In the genomic region with DNA sequence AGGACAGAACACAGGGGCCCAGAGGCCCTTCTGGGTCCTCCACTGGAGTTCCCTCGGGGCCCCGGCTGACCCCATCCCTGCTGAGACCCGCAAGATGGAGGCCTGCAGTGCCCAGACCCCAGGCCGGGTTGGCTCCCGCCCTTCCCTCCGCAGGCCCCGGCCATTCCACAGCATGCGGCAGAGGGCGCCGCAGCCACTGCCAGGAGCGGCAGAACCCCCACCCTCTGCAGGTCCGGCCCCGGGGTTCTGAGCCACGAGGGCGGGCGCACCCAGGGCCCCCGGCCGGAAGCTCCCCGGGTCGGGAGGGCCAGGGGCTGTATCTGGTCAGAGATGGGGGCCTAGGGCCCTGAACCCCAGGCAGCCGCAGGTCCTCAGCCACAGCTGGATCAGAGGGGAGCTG, we compare ENCODE assay signal across 8 cellular contexts. TPM values are rescaled to one million over a fixed set of nuclear protein-coding genes. Genes with fewer than 3 reads are reported as not detected.
DNase-seq lines count a peak whose midpoint lies in the region; ATAC-seq and TF ChIP-seq lines count a peak whose summit lies in the region.
"Had no signal": no experiment of that assay in that cellular context is flagged by ENCODE, and none has a peak within 500 bp of the region (broad histone marks: within the 10 kb centered on the region; RNA-seq: fewer than 3 reads in every experiment).

No MANE protein-coding gene starts in this region.

- POLR2A ChIA-PET in HCT116 (lab: Charles Lee) = interaction anchor here (0.6 kb wide), 1 partner anchor 182 kb away, joined by 3 read pairs; no protein-coding TSS in a partner anchor

- H3K4me3 Mint-ChIP-seq in activated CD4-positive, alpha-beta T cell treated with anti-CD3 and anti-CD28 coated beads, Interleukin-2, amount 10 ng/mL, durations not matched to agents 24 days and 14 days = no peak overlapping the region

- intact Hi-C loops in HCT116 (cut with micrococcal nuclease) = no loop called here
- intact Hi-C loops in activated CD4-positive, alpha-beta T cell treated with anti-CD3 and anti-CD28 coated beads, Interleukin-2, amount 10 ng/mL, durations not matched to agents 24 days and 14 days (cut with micrococcal nuclease) = loop anchor here (2.0 kb wide), 1 partner anchor 68 kb away; no protein-coding TSS in a partner anchor

- no peak overlapping the region for H3K27ac Mint-ChIP-seq in activated CD4-positive, alpha-beta T cell treated with anti-CD3 and anti-CD28 coated beads, Interleukin-2, amount 10 ng/mL, durations not matched to agents 24 days and 14 days

- peak; percentile 89 for ATAC-seq in HCT116
- ATAC-seq in GM21528 (IDR thresholded peaks at IDR 0.05; ENCODE audit: low FRiP score, unreplicated experiment) = no peak

- no peak overlapping the region for H3K4me3 ChIP-seq in HCT116 (replicated peaks in 1 of 2; ENCODE audit: low read depth in 1 of 2, low read length in 2 of 2)
- H3K4me3 ChIP-seq in fibroblast of lung (replicated peaks in 1 of 4; ENCODE audit: control extremely low read depth in 1 of 4, insufficient read depth in 1 of 4, low read depth in 3 of 4, low read length in 4 of 4) = no peak overlapping the region
- H3K4me3 ChIP-seq: SK-N-MC had no signal

- RAD21 ChIA-PET in HCT116 (lab: Charles Lee; ENCODE audit: low non-redundant PET in 1 of 2, low total read pairs in 2 of 2, uncharacterized antibody in 2 of 2, unreplicated experiment in 2 of 2) = no interaction called here

- H3K36me3 ChIP-seq in HCT116 (ENCODE audit: control insufficient read depth in 1 of 2, insufficient read depth in 2 of 2, low read length in 2 of 2) (no peaks in the 10 kb centered on the region), fibroblast of lung (ENCODE audit: control insufficient read depth, insufficient read depth, low read length) (no peaks in the 10 kb centered on the region)

- peak overlapping the region; percentile 26; the same call in 1 of the 2 replicates for H3K4me2 ChIP-seq in HCT116 (ENCODE audit: low read length)
- H3K4me2 ChIP-seq in fibroblast of lung (ENCODE audit: extremely low read depth, insufficient read depth, low read length) = no peak overlapping the region

- no peaks in the 10 kb centered on the region for H3K9me3 Mint-ChIP-seq in activated CD4-positive, alpha-beta T cell treated with anti-CD3 and anti-CD28 coated beads, Interleukin-2, amount 10 ng/mL, durations not matched to agents 24 days and 14 days

- TF ChIP-seq POLR2A in HCT116 (IDR thresholded peaks at IDR 0.05; ENCODE audit: borderline replicate concordance, extremely low read depth, insufficient read depth, insufficient read length) = no peak

- no peaks in the 10 kb centered on the region for H3K27me3 Mint-ChIP-seq in activated CD4-positive, alpha-beta T cell treated with anti-CD3 and anti-CD28 coated beads, Interleukin-2, amount 10 ng/mL, durations not matched to agents 24 days and 14 days

- H3K27ac ChIP-seq in HCT116 (ENCODE audit: low read depth, low read length) (no peak overlapping the region; the same call in 1 of the 2 replicates), fibroblast of lung (ENCODE audit: insufficient read depth, low read length) (no peak overlapping the region)
- H3K27ac ChIP-seq: SK-N-MC had no signal

- H3K36me3 Mint-ChIP-seq in activated CD4-positive, alpha-beta T cell treated with anti-CD3 and anti-CD28 coated beads, Interleukin-2, amount 10 ng/mL, durations not matched to agents 24 days and 14 days (ENCODE audit: low read depth) = no peaks in the 10 kb centered on the region

- CTCF ChIA-PET in HCT116 (lab: Charles Lee) = no interaction called here

- H3K27me3 ChIP-seq in HCT116 (ENCODE audit: insufficient read depth, low read length) (no peaks in the 10 kb centered on the region), fibroblast of lung (ENCODE audit: control insufficient read depth, insufficient read depth, low read length) (no peaks in the 10 kb centered on the region)

- no peak for DNase-seq in HCT116 (ENCODE audit: low read depth, low spot score)
- peak; percentile 86 for DNase-seq in activated CD4-positive, alpha-beta T cell treated with anti-CD3 and anti-CD28 coated beads, Interleukin-2, amount 10 ng/mL, durations not matched to agents 24 days and 14 days
- peak in 1 of 2 donors; percentile 10 for DNase-seq in fibroblast of lung (ENCODE audit: low read depth in 2 of 2)
- DNase-seq in stimulated activated CD4-positive, alpha-beta T cell treated with anti-CD3 and anti-CD28 coated beads, TNF-alpha, amount 100 ng/mL, for 48 hours (ENCODE audit: low read depth in 3 of 3) = peak in 2 of 3 donors; percentile 40 to 50
- no peak for DNase-seq in mucosa of gallbladder (ENCODE audit: low spot score)
- DNase-seq in HK-2 (ENCODE audit: unreplicated experiment) = no peak

- H3K79me2 ChIP-seq in HCT116 (ENCODE audit: insufficient read depth, low read length) (no peaks in the 10 kb centered on the region), fibroblast of lung (ENCODE audit: control insufficient read depth, insufficient read depth, low read length) (no peaks in the 10 kb centered on the region)

- peak overlapping the region; percentile 13 for H3K9ac ChIP-seq in HCT116 (ENCODE audit: low read length)
- H3K9ac ChIP-seq in fibroblast of lung (ENCODE audit: insufficient read depth, low read length) = no peak overlapping the region

- H2AFZ ChIP-seq in HCT116 (ENCODE audit: low read depth, low read length, poor library complexity, severe bottlenecking) (no peak overlapping the region), fibroblast of lung (ENCODE audit: low read length) (no peak overlapping the region)

- peak; percentile 57 to 59 (median 58); a peak in 5 of 6 replicates for TF ChIP-seq CTCF in HCT116 (IDR thresholded peaks at IDR 0.05 in 2 of 3, conservative IDR thresholded peaks at IDR 0.05 in 1 of 3; ENCODE audit: borderline replicate concordance in 1 of 3, insufficient read depth in 1 of 3, low read depth in 2 of 3, low read length in 2 of 3)
- peak; percentile 10 to 23 for TF ChIP-seq CTCF in fibroblast of lung (conservative IDR thresholded peaks at IDR 0.05 in 1 of 2, IDR thresholded peaks at IDR 0.05 in 1 of 2; ENCODE audit: low read depth in 1 of 2, low read length in 2 of 2)

- H3K9me2 ChIP-seq in HCT116 (ENCODE audit: insufficient read depth) = no peaks in the 10 kb centered on the region

- H3K4me1 ChIP-seq in HCT116 (ENCODE audit: control insufficient read depth in 1 of 2, insufficient read depth in 2 of 2, low read length in 2 of 2) = peaks cover 0 to 12% of the 10 kb centered on the region in 2 experiments; a peak in 2 of 4 replicates
- H3K4me1 ChIP-seq in fibroblast of lung (ENCODE audit: control insufficient read depth, extremely low read depth, insufficient read depth, low read length) = no peaks in the 10 kb centered on the region

- H3K4me1 Mint-ChIP-seq in activated CD4-positive, alpha-beta T cell treated with anti-CD3 and anti-CD28 coated beads, Interleukin-2, amount 10 ng/mL, durations not matched to agents 24 days and 14 days = no peaks in the 10 kb centered on the region

- BruUV-seq in HCT116 (replicated peaks; lab: Mats Ljungman, UMichigan) = no TSS peak

- no peaks in the 10 kb centered on the region for H4K20me1 ChIP-seq in HCT116 (ENCODE audit: insufficient read depth)
- H4K20me1 ChIP-seq in fibroblast of lung (ENCODE audit: control insufficient read depth, extremely low read depth, insufficient read depth, low read length) = no peaks in the 10 kb centered on the region

- H3K9me3 ChIP-seq in HCT116 (ENCODE audit: control insufficient read depth in 1 of 2, insufficient read depth in 1 of 2, low read depth in 1 of 2, low read length in 2 of 2) (no peaks in the 10 kb centered on the region), fibroblast of lung (ENCODE audit: control insufficient read depth, insufficient read depth, low read depth, low read length) (no peaks in the 10 kb centered on the region)

- peak; percentile 70 for TF ChIP-seq RAD21 in HCT116 (IDR thresholded peaks at IDR 0.05; ENCODE audit: low read depth)

RNA-seq across cellular contexts. Expression of a gene that starts 2.4 kb away (rescaled TPM):
- total RNA-seq in HCT116 (2021; ENCODE audit: unreplicated experiment) = not detected
- not detected in 2 replicates for polyA plus RNA-seq in HCT116 (2012)
- total RNA-seq in activated CD4-positive, alpha-beta T cell treated with anti-CD3 and anti-CD28 coated beads, Interleukin-2, amount 10 ng/mL, durations not matched to agents 24 days and 14 days = not detected in 2 replicates
- total RNA-seq in fibroblast of lung = not detected in 2 replicates
- polyA plus RNA-seq in fibroblast of lung = not detected in 2 replicates
- not detected in 2 replicates for polyA plus RNA-seq in fibroblast of lung (2012)
- not detected in 2 replicates for polyA minus RNA-seq in fibroblast of lung (ENCODE audit: low replicate concordance)
- total RNA-seq in mucosa of gallbladder = not detected

RNA-seq across cellular contexts. Expression of a gene that starts 8.0 kb away (rescaled TPM):
- total RNA-seq in HCT116 (2021; ENCODE audit: unreplicated experiment) (22.6 TPM), fibroblast of lung (11.9 and 15.2 TPM in 2 replicates), mucosa of gallbladder (8.7 TPM)
- polyA plus RNA-seq in HCT116 (2012) = 25.2 and 26.8 TPM in 2 replicates
- 22.3 and 24.6 TPM in 2 replicates for total RNA-seq in activated CD4-positive, alpha-beta T cell treated with anti-CD3 and anti-CD28 coated beads, Interleukin-2, amount 10 ng/mL, durations not matched to agents 24 days and 14 days
- 13.3 and 15.7 TPM in 2 replicates for polyA plus RNA-seq in fibroblast of lung
- 9.7 and 17.9 TPM in 2 replicates for polyA plus RNA-seq in fibroblast of lung (2012)
- polyA minus RNA-seq in fibroblast of lung (ENCODE audit: low replicate concordance) = 4.3 and 6.0 TPM in 2 replicates

RNA-seq across cellular contexts. Expression of a gene that starts 14.0 kb away (rescaled TPM):
- total RNA-seq in HCT116 (2021; ENCODE audit: unreplicated experiment) = 24.9 TPM
- 12.3 and 14.9 TPM in 2 replicates for polyA plus RNA-seq in HCT116 (2012)
- total RNA-seq in activated CD4-positive, alpha-beta T cell treated with anti-CD3 and anti-CD28 coated beads, Interleukin-2, amount 10 ng/mL, durations not matched to agents 24 days and 14 days = 38.4 and 43.9 TPM in 2 replicates
- total RNA-seq in fibroblast of lung = 6.3 and 6.9 TPM in 2 replicates
- polyA plus RNA-seq in fibroblast of lung = 3.6 and 4.3 TPM in 2 replicates
- polyA plus RNA-seq in fibroblast of lung (2012) = 4.4 and 4.6 TPM in 2 replicates
- polyA minus RNA-seq in fibroblast of lung (ENCODE audit: low replicate concordance) = 3.4 and 6.4 TPM in 2 replicates
- 32.6 TPM for total RNA-seq in mucosa of gallbladder

RNA-seq across cellular contexts. Expression of a gene that starts 15.8 kb away (rescaled TPM):
- total RNA-seq in HCT116 (2021; ENCODE audit: unreplicated experiment) (1.7 TPM), fibroblast of lung (0.50 and 0.51 TPM in 2 replicates), mucosa of gallbladder (3.6 TPM)
- polyA plus RNA-seq in HCT116 (2012) = 0.31 and 0.34 TPM in 2 replicates
- total RNA-seq in activated CD4-positive, alpha-beta T cell treated with anti-CD3 and anti-CD28 coated beads, Interleukin-2, amount 10 ng/mL, durations not matched to agents 24 days and 14 days = 1.3 and 2.3 TPM in 2 replicates
- 0.02 and 0.08 TPM in 2 replicates for polyA plus RNA-seq in fibroblast of lung
- polyA plus RNA-seq in fibroblast of lung (2012) = 0.07 and 0.26 TPM in 2 replicates
- not detected in 2 replicates for polyA minus RNA-seq in fibroblast of lung (ENCODE audit: low replicate concordance)

RNA-seq across cellular contexts. Expression of a gene that starts 46.3 kb away (rescaled TPM):
- 64.0 TPM for total RNA-seq in HCT116 (2021; ENCODE audit: unreplicated experiment)
- 34.9 and 46.7 TPM in 2 replicates for polyA plus RNA-seq in HCT116 (2012)
- total RNA-seq in activated CD4-positive, alpha-beta T cell treated with anti-CD3 and anti-CD28 coated beads, Interleukin-2, amount 10 ng/mL, durations not matched to agents 24 days and 14 days = 56.5 and 58.0 TPM in 2 replicates
- total RNA-seq in fibroblast of lung = 80.4 and 83.4 TPM in 2 replicates
- 25.0 and 25.8 TPM in 2 replicates for polyA plus RNA-seq in fibroblast of lung
- 47.8 and 53.1 TPM in 2 replicates for polyA plus RNA-seq in fibroblast of lung (2012)
- polyA minus RNA-seq in fibroblast of lung (ENCODE audit: low replicate concordance) = 60.6 and 72.3 TPM in 2 replicates
- 111 TPM for total RNA-seq in mucosa of gallbladder

Comparison
In these comparisons a context has a peak if more than half of its experiments do, and no peak if none do; other contexts are left out.
1. DNase-seq: peak in activated CD4-positive, alpha-beta T cell treated with anti-CD3 and anti-CD28 coated beads, Interleukin-2, amount 10 ng/mL, durations not matched to agents 24 days and 14 days (single experiment) and stimulated activated CD4-positive, alpha-beta T cell treated with anti-CD3 and anti-CD28 coated beads, TNF-alpha, amount 100 ng/mL, for 48 hours (2 of 3); none in HCT116 (single experiment), mucosa of gallbladder (single experiment) and HK-2 (single experiment).